ENCODE assay signal across 8 cellular contexts in genomic region chr3:145282505-145282904, GRCh38.
"Had no signal": no experiment of that assay in that cellular context is flagged by ENCODE, and none has a peak within 500 bp of the region (broad histone marks: within the 10 kb centered on the region; RNA-seq: fewer than 3 reads in every experiment).

No MANE protein-coding gene starts in this region.

- H3K27ac ChIP-seq: HL-60, KMS-11 had no signal

- H3K4me3 ChIP-seq: K562 had no signal

- H3K9ac ChIP-seq: KMS-11 had no signal

- FAIRE-seq: HepG2, HTR-8/SVneo, K562 had no signal

- DNase-seq: IMR-90, KBM-7, KG1 had no signal

- ATAC-seq: HepG2, K562 had no signal

- H3K4me2 ChIP-seq: KMS-11 had no signal
